Comparison of ENCODE assay signal across 9 cellular contexts in genomic region chr11:18699269-18699596, GRCh38. TPM values are rescaled to one million over a fixed set of nuclear protein-coding genes. Genes with fewer than 3 reads are reported as not detected.
A peak's percentile ranks its signal among the peaks of the same experiment; 100 is the strongest.
DNase-seq lines count a peak whose midpoint lies in the region; ATAC-seq and TF ChIP-seq lines count a peak whose summit lies in the region.
"Had no signal": no experiment of that assay in that cellular context is flagged by ENCODE, and none has a peak within 500 bp of the region (broad histone marks: within the 10 kb centered on the region; RNA-seq: fewer than 3 reads in every experiment).

No MANE protein-coding gene starts in this region.

- H3K9me3 Mint-ChIP-seq in activated naive CD4-positive, alpha-beta T cell treated with anti-CD3 and anti-CD28 coated beads, Interleukin-2, amount 10 ng/mL, durations not matched to agents 7 days and 5 days = no peaks in the 10 kb centered on the region
- no peaks in the 10 kb centered on the region for H3K9me3 Mint-ChIP-seq in activated naive CD4-positive, alpha-beta T cell treated with anti-CD3 and anti-CD28 coated beads, Interleukin-2, amount 50 U/mL, for 72 hours
- H3K9me3 Mint-ChIP-seq in brain (peaks cover 0 to 5% (median 0%) of the 10 kb centered on the region in 5 experiments), memory B cell (no peaks in the 10 kb centered on the region)

- peaks cover 0 to 14% (median 4%) of the 10 kb centered on the region in 4 donors for H3K4me1 ChIP-seq in transverse colon

- no peak for DNase-seq in activated naive CD4-positive, alpha-beta T cell treated with anti-CD3 and anti-CD28 coated beads, Interleukin-2, amount 10 ng/mL, durations not matched to agents 7 days and 5 days
- no peak for DNase-seq in activated naive CD4-positive, alpha-beta T cell treated with anti-CD3 and anti-CD28 coated beads, Interleukin-2, amount 50 U/mL, for 72 hours (ENCODE audit: low spot score in 2 of 2)
- no peak for DNase-seq in memory B cell (ENCODE audit: low spot score in 2 of 2)
- DNase-seq in transverse colon = no peak
- DNase-seq in central memory CD4-positive, alpha-beta T cell = no peak
- no peak for DNase-seq in stimulated activated CD4-positive, alpha-beta T cell treated with anti-CD3 and anti-CD28 coated beads, Interleukin-15, amount 100 ng/mL, for 24 hours
- no peak for DNase-seq in ureter (ENCODE audit: low spot score)

- H3K27me3 Mint-ChIP-seq in activated naive CD4-positive, alpha-beta T cell treated with anti-CD3 and anti-CD28 coated beads, Interleukin-2, amount 10 ng/mL, durations not matched to agents 7 days and 5 days = peaks cover 52% of the 10 kb centered on the region
- H3K27me3 Mint-ChIP-seq in brain (peaks cover 28% of the 10 kb centered on the region), memory B cell (peaks cover 5% of the 10 kb centered on the region)

- intact Hi-C loops in transverse colon (cut with DNase I; ENCODE audit: low total_unique reads) = no loop called here

- H3K27ac ChIP-seq in transverse colon = peak overlapping the region; percentile 74 to 85 (median 80)

- no peak for TF ChIP-seq POLR2A in transverse colon (IDR thresholded peaks at IDR 0.05)

- 14 to 50% methylated on average over 1 to 9 of the region's 9 CpGs for WGBS in transverse colon (ENCODE audit: low coverage in 1 of 2), 2 donors

- H3K4me3 Mint-ChIP-seq in activated naive CD4-positive, alpha-beta T cell treated with anti-CD3 and anti-CD28 coated beads, Interleukin-2, amount 10 ng/mL, durations not matched to agents 7 days and 5 days = peak overlapping the region; percentile 69
- H3K4me3 Mint-ChIP-seq in brain (peak overlapping the region; percentile 83 to 95 (median 91)), memory B cell (peak overlapping the region; percentile 81)

- no peaks in the 10 kb centered on the region for H3K36me3 Mint-ChIP-seq in activated naive CD4-positive, alpha-beta T cell treated with anti-CD3 and anti-CD28 coated beads, Interleukin-2, amount 10 ng/mL, durations not matched to agents 7 days and 5 days
- H3K36me3 Mint-ChIP-seq in activated naive CD4-positive, alpha-beta T cell treated with anti-CD3 and anti-CD28 coated beads, Interleukin-2, amount 50 U/mL, for 72 hours = no peaks in the 10 kb centered on the region
- no peaks in the 10 kb centered on the region for H3K36me3 Mint-ChIP-seq in brain
- no peaks in the 10 kb centered on the region for H3K36me3 Mint-ChIP-seq in memory B cell

- in situ Hi-C loops in transverse colon (cut with MboI; ENCODE audit: low pct_ligation_motif_present in 1 of 4, low pct_unique_long_range_greater_than_20kb in 1 of 4, low sequenced_read_pairs in 3 of 4) = no loop called here

- peak overlapping the region; percentile 48 to 97 (median 56) for H3K4me3 ChIP-seq in transverse colon

- H3K4me1 Mint-ChIP-seq in activated naive CD4-positive, alpha-beta T cell treated with anti-CD3 and anti-CD28 coated beads, Interleukin-2, amount 10 ng/mL, durations not matched to agents 7 days and 5 days = peaks cover 19% of the 10 kb centered on the region
- H3K4me1 Mint-ChIP-seq in brain (peaks cover 28% of the 10 kb centered on the region), memory B cell (peaks cover 15% of the 10 kb centered on the region)

- H3K27ac Mint-ChIP-seq in activated naive CD4-positive, alpha-beta T cell treated with anti-CD3 and anti-CD28 coated beads, Interleukin-2, amount 10 ng/mL, durations not matched to agents 7 days and 5 days = peak overlapping the region; percentile 39
- peak overlapping the region in 1 of 2 donors; percentile 71 for H3K27ac Mint-ChIP-seq in activated naive CD4-positive, alpha-beta T cell treated with anti-CD3 and anti-CD28 coated beads, Interleukin-2, amount 50 U/mL, for 72 hours
- H3K27ac Mint-ChIP-seq in brain (peak overlapping the region; percentile 42 to 65 (median 60)), memory B cell (no peak overlapping the region)

- ATAC-seq in activated naive CD4-positive, alpha-beta T cell treated with anti-CD3 and anti-CD28 coated beads, Interleukin-2, amount 50 U/mL, for 72 hours = no peak
- no peak for ATAC-seq in memory B cell (ENCODE audit: low read depth)

- CTCF ChIA-PET in activated naive CD4-positive, alpha-beta T cell treated with anti-CD3 and anti-CD28 coated beads, Interleukin-2, amount 10 ng/mL, durations not matched to agents 7 days and 5 days (lab: Charles Lee) = interaction anchor here (1.4 kb wide), 1 partner anchor 66 kb away, joined by 4 read pairs; the partner anchor contains the start of gene SPTY2D1

- TF ChIP-seq EP300 in transverse colon (IDR thresholded peaks at IDR 0.05; ENCODE audit: low read depth) = no peak

- no peaks in the 10 kb centered on the region for H3K27me3 ChIP-seq in transverse colon

- no peaks in the 10 kb centered on the region for H3K36me3 ChIP-seq in transverse colon

- TF ChIP-seq CTCF in brain (conservative IDR thresholded peaks at IDR 0.05) = no peak
- no peak for TF ChIP-seq CTCF in transverse colon (IDR thresholded peaks at IDR 0.05)

- H3K9me3 ChIP-seq in transverse colon = no peaks in the 10 kb centered on the region

RNA-seq across cellular contexts. Expression of gene TMEM86A, which starts 0.7 kb away (rescaled TPM):
- 1 to 10 TPM in 1 of 2 donors, under 1 TPM in 1; 0.16 to 1.5 TPM for total RNA-seq in activated naive CD4-positive, alpha-beta T cell treated with anti-CD3 and anti-CD28 coated beads, Interleukin-2, amount 50 U/mL, for 72 hours
- polyA plus RNA-seq in brain (ENCODE audit: insufficient read depth, low read depth, low replicate concordance) = 2.6 TPM
- 1 to 10 TPM; 2.6 to 4.9 (median 3.6) TPM for total RNA-seq in transverse colon
- total RNA-seq in ureter = 4.6 TPM

RNA-seq across cellular contexts. Expression of gene IGSF22, which starts 26.8 kb away (rescaled TPM):
- total RNA-seq in activated naive CD4-positive, alpha-beta T cell treated with anti-CD3 and anti-CD28 coated beads, Interleukin-2, amount 50 U/mL, for 72 hours = under 1 TPM; 0.19 to 0.36 TPM
- polyA plus RNA-seq in brain (ENCODE audit: insufficient read depth, low read depth, low replicate concordance) = not detected
- under 1 TPM in 1 of 4 donors, not detected in 3; 0.16 TPM for total RNA-seq in transverse colon
- total RNA-seq in ureter = 4.1 TPM
- total RNA-seq: subcutaneous adipose tissue had no signal
